Comparison of ENCODE assay signal across 8 cellular contexts in genomic region chr7:139680676-139681462, GRCh38.
DNase-seq lines count a peak whose midpoint lies in the region; ATAC-seq and TF ChIP-seq lines count a peak whose summit lies in the region.

No MANE protein-coding gene starts in this region.

- H4K5ac ChIP-seq in IMR-90 (ENCODE audit: low read depth, low read length): peak overlapping the region; percentile 67

- H3K4me3 ChIP-seq in IMR-90 (ENCODE audit: insufficient read depth, low read depth, low read length) (no peak overlapping the region), duodenal mucosa (ENCODE audit: low read depth in 1 of 2, low read length in 2 of 2) (no peak overlapping the region)

- H4K20me1 ChIP-seq in IMR-90 (ENCODE audit: insufficient read depth, low read length): peaks cover 17% of the 10 kb centered on the region; the same call in 1 of the 2 replicates

- no peaks in the 10 kb centered on the region for H3K36me3 Mint-ChIP-seq in natural killer cell

- peak overlapping the region; percentile 98 for H2BK120ac ChIP-seq in IMR-90 (ENCODE audit: low read depth, low read length)

- peak overlapping the region; percentile 90 for H2AK9ac ChIP-seq in IMR-90 (replicated peaks; ENCODE audit: low read depth, low read length, poor library complexity)

- H3K27ac ChIP-seq in IMR-90 (ENCODE audit: insufficient read depth, low read length) (peak overlapping the region; percentile 86), duodenal mucosa (ENCODE audit: low read depth, low read length) (peak overlapping the region; percentile 46), substantia nigra (ENCODE audit: low read depth, low read length, poor library complexity, severe bottlenecking) (peak overlapping the region; percentile 78)

- H3K4ac ChIP-seq in IMR-90 (ENCODE audit: low read depth, low read length): peak overlapping the region; percentile 96

- peaks cover 63 to 80% of the 10 kb centered on the region in 2 donors for H3K4me1 Mint-ChIP-seq in natural killer cell

- H3K56ac ChIP-seq in IMR-90 (ENCODE audit: extremely low read depth, insufficient read depth, low read length): peak overlapping the region; percentile 98

- H3K36me3 ChIP-seq in IMR-90 (ENCODE audit: control insufficient read depth, insufficient read depth, low read length) (peaks cover 13% of the 10 kb centered on the region), duodenal mucosa (ENCODE audit: control insufficient read depth in 1 of 2, insufficient read depth in 2 of 2, low read length in 2 of 2) (peaks cover 3 to 5% of the 10 kb centered on the region in 2 donors)

- H2AK5ac ChIP-seq in IMR-90 (ENCODE audit: low read depth, low read length): peak overlapping the region; percentile 100

- peak overlapping the region; percentile 96 for H2BK20ac ChIP-seq in IMR-90 (ENCODE audit: low read depth, low read length)

- POLR2A ChIA-PET in IMR-90 (lab: Charles Lee; ENCODE audit: unreplicated experiment): interaction anchor here (0.8 to 1.0 kb wide), 2 partner anchors 34 to 44 kb away, joined by 3 to 4 read pairs; no protein-coding TSS in a partner anchor

- H4K8ac ChIP-seq in IMR-90 (ENCODE audit: low read depth in 2 of 2, low read length in 2 of 2): peak overlapping the region; percentile 82 to 93

- peaks cover 15 to 59% of the 10 kb centered on the region in 2 experiments for H3K79me1 ChIP-seq in IMR-90 (ENCODE audit: low read depth in 1 of 2, low read length in 2 of 2)

- peak overlapping the region; percentile 85 for H3K14ac ChIP-seq in IMR-90 (replicated peaks; ENCODE audit: low read depth, low read length)

- TF ChIP-seq RAD21 in IMR-90 (IDR thresholded peaks at IDR 0.05; ENCODE audit: low read length): peak; percentile 18; the same call in 1 of the 2 replicates

- DNase-seq in IMR-90: peak; percentile 99
- peak; percentile 58 to 62 for DNase-seq in activated CD4-positive, alpha-beta T cell treated with anti-CD3 and anti-CD28 coated beads, Interleukin-2, amount 50 U/mL, for 4 hours
- peak; percentile 59 for DNase-seq in natural killer cell
- DNase-seq in substantia nigra (lab: John Stamatoyannopoulos, UW): peak in 1 of 49 donors; percentile 34
- no peak for DNase-seq in putamen (ENCODE audit: low spot score)
- DNase-seq in NCI-H2081 (lab: John Stamatoyannopoulos, UW): no peak

- no peak overlapping the region for H2AFZ ChIP-seq in IMR-90 (replicated peaks; ENCODE audit: low read length, poor library complexity)

- TSS peak; percentile 92 for BruUV-seq in IMR-90 (replicated peaks; lab: Mats Ljungman, UMichigan)

- ATAC-seq in GM18520 (IDR thresholded peaks at IDR 0.05; ENCODE audit: unreplicated experiment) (peak; percentile 27), IMR-90 (ENCODE audit: low read depth) (peak; percentile 60), natural killer cell (peak; percentile 88 to 91 (median 89))

- H3K4me2 ChIP-seq in IMR-90 (ENCODE audit: low read depth, low read length): peak overlapping the region; percentile 42

- WGBS in IMR-90 (ENCODE audit: extremely low coverage in 2 of 2, insufficient read length in 1 of 2), 2 experiments: no CpG with 5 or more reads among the region's 11 CpGs

- in situ Hi-C loops in IMR-90 (cut with MboI; ENCODE audit: low sequenced_read_pairs): no loop called here

- peak; percentile 80; the same call in 1 of the 2 replicates for TF ChIP-seq POLR2A in IMR-90 (IDR thresholded peaks at IDR 0.05; ENCODE audit: low read depth, low read length)

- no peaks in the 10 kb centered on the region for H3K27me3 Mint-ChIP-seq in natural killer cell (ENCODE audit: low read depth in 2 of 2)

- H3K9me1 ChIP-seq in IMR-90 (ENCODE audit: insufficient read depth, low read length): peaks cover 20% of the 10 kb centered on the region

- H3K27ac Mint-ChIP-seq in natural killer cell: peak overlapping the region; percentile 88 to 94

- H3K9ac ChIP-seq in IMR-90 (ENCODE audit: low read depth, low read length): peak overlapping the region; percentile 59
- H3K9ac ChIP-seq in duodenal mucosa (ENCODE audit: low read depth in 1 of 2, low read length in 2 of 2): peak overlapping the region in 1 of 2 donors; percentile 1

- peak overlapping the region; percentile 83; the same call in 2 of the 3 replicates for H2BK15ac ChIP-seq in IMR-90 (ENCODE audit: low read depth, low read length)

- H3K9me3 Mint-ChIP-seq in natural killer cell: peaks cover 0 to under 1% of the 10 kb centered on the region in 2 donors

- TF ChIP-seq CTCF in IMR-90 (conservative IDR thresholded peaks at IDR 0.05; ENCODE audit: low read depth, low read length) (no peak), natural killer cell (IDR thresholded peaks at IDR 0.05) (no peak)

- H3K9me3 ChIP-seq in IMR-90 (ENCODE audit: control insufficient read depth, insufficient read depth, low read length): no peaks in the 10 kb centered on the region
- peaks cover 0 to 6% of the 10 kb centered on the region in 2 donors for H3K9me3 ChIP-seq in duodenal mucosa (ENCODE audit: control insufficient read depth in 1 of 2, low read length in 2 of 2)

- H3K4me1 ChIP-seq in IMR-90 (ENCODE audit: control insufficient read depth, insufficient read depth, low read length) (peaks cover 41% of the 10 kb centered on the region), duodenal mucosa (ENCODE audit: control insufficient read depth in 1 of 2, insufficient read depth in 2 of 2, low read length in 2 of 2) (peaks cover 31 to 36% of the 10 kb centered on the region in 2 donors)

- CTCF ChIA-PET in IMR-90 (lab: Yijun Ruan, JAX): interaction anchor here (1.0 to 1.1 kb wide), 2 partner anchors 235 to 314 kb away, joined by 3 to 4 read pairs; no protein-coding TSS in a partner anchor

- H3K18ac ChIP-seq in IMR-90 (ENCODE audit: low read depth, low read length): peak overlapping the region; percentile 88

- H3K27me3 ChIP-seq in IMR-90 (ENCODE audit: control insufficient read depth, insufficient read depth, low read length): no peaks in the 10 kb centered on the region
- no peaks in the 10 kb centered on the region for H3K27me3 ChIP-seq in duodenal mucosa (ENCODE audit: control insufficient read depth in 1 of 2, insufficient read depth in 2 of 2, low read length in 2 of 2)

- dilution Hi-C loops in IMR-90 (cut with HindIII; ENCODE audit: low sequenced_read_pairs, unreplicated experiment): no loop called here

- peak overlapping the region; percentile 71 for H3K4me3 Mint-ChIP-seq in natural killer cell

- H2BK5ac ChIP-seq in IMR-90 (ENCODE audit: low read depth, low read length, poor library complexity, severe bottlenecking): peak overlapping the region; percentile 97

- peak overlapping the region; percentile 97 for H4K91ac ChIP-seq in IMR-90 (ENCODE audit: insufficient read depth, low read depth, low read length)

- H3K23ac ChIP-seq in IMR-90 (ENCODE audit: low read depth, low read length): peak overlapping the region; percentile 91

- intact Hi-C loops in IMR-90 (cut with micrococcal nuclease) (loop anchor here (5.0 kb wide), 1 partner anchor 51 kb away; no protein-coding TSS in a partner anchor), natural killer cell (cut with micrococcal nuclease) (loop anchor here (2.0 kb wide), 1 partner anchor 34 kb away; no protein-coding TSS in a partner anchor)

TF ChIP-seq in IMR-90, 13 proteins besides CTCF, POLR2A, EP300 and RAD21:
- TF ChIP-seq USF2 (IDR thresholded peaks at IDR 0.05; ENCODE audit: low read depth, low read length) (no peak), FOS (IDR thresholded peaks at IDR 0.05; ENCODE audit: low read depth, low read length) (peak; percentile 91), BHLHE40 (IDR thresholded peaks at IDR 0.05; ENCODE audit: low read depth, low read length) (peak; percentile 72), NFE2L2 (IDR thresholded peaks at IDR 0.05; ENCODE audit: low read depth, low read length) (peak; percentile 89), CHD1 (IDR thresholded peaks at IDR 0.05; ENCODE audit: low read depth, low read length) (0 out of 2 replicates have a peak, but pooled peaks have one; percentile 74), CEBPB (IDR thresholded peaks at IDR 0.05; ENCODE audit: low read depth, low read length) (peak; percentile 57), SMC3 (IDR thresholded peaks at IDR 0.05; ENCODE audit: low read depth, low read length) (no peak; the same call in 1 of the 2 replicates), RCOR1 (IDR thresholded peaks at IDR 0.05; ENCODE audit: insufficient replicate concordance, low read length) (peak; percentile 84), RFX5 (IDR thresholded peaks at IDR 0.05; ENCODE audit: low read depth, low read length) (no peak), MAFK (IDR thresholded peaks at IDR 0.05; ENCODE audit: low read depth, low read length) (peak; percentile 36), MAZ (IDR thresholded peaks at IDR 0.05; ENCODE audit: borderline replicate concordance, low read depth, low read length) (peak; percentile 75), MXI1 (IDR thresholded peaks at IDR 0.05; ENCODE audit: borderline replicate concordance, low read depth, low read length) (0 out of 2 replicates have a peak, but pooled peaks have one; percentile 16), ELK1 (IDR thresholded peaks at IDR 0.05; ENCODE audit: borderline replicate concordance, low read depth, low read length) (no peak)
TF ChIP-seq in IMR-90: peak in this region for 9.

Comparison
In these comparisons a context has a peak if more than half of its experiments do, and no peak if none do; other contexts are left out.
1. ATAC-seq: peak in every context shown above with its lines; median percentile 89 in natural killer cell; 60 in IMR-90; 27 in GM18520.
2. DNase-seq: peak in IMR-90 (single experiment), activated CD4-positive, alpha-beta T cell treated with anti-CD3 and anti-CD28 coated beads, Interleukin-2, amount 50 U/mL, for 4 hours (2 of 2) and natural killer cell (single experiment); none in putamen (single experiment) and NCI-H2081 (0 of 2).
3. Peak in every context shown above with its lines, with median percentiles within 50 percentile points of each other: H3K27ac ChIP-seq.